In the genomic region with DNA sequence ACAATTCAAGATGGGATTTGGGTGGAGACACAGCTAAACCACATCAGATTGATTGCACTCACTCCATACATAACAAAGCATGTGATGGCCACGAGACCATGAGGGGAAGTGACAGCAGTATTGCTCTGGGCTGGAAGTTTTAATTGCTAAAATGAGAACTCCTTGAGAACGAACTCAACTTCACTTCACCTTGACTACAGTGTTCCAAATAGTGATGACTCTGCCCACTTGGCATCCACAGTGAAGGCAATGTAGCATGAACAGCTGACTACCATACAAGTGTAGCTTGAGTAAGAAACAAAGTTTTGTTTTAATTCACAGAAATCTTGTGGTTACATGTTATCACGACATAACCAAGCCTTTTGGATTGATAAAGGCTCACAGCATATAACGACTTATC, we compare ENCODE assay signal across 24 cellular contexts. TPM values are rescaled to one million over a fixed set of nuclear protein-coding genes. Genes with fewer than 3 reads are reported as not detected.
A peak's percentile ranks its signal among the peaks of the same experiment; 100 is the strongest.
DNase-seq lines count a peak whose midpoint lies in the region; ATAC-seq lines count a peak whose summit lies in the region.
"Had no signal": no experiment of that assay in that cellular context is flagged by ENCODE, and none has a peak within 500 bp of the region (broad histone marks: within the 10 kb centered on the region; RNA-seq: fewer than 3 reads in every experiment).

No MANE protein-coding gene starts in this region.

- DNase-seq in OCI-M1 (lab: John Stamatoyannopoulos, UW): peak; percentile 28
- DNase-seq in astrocyte of the hippocampus (ENCODE audit: low read depth, low spot score): peak; percentile 15
- peak; percentile 67 for DNase-seq in kidney tubule cell (ENCODE audit: low spot score)
- no peak for DNase-seq in amygdala (lab: John Stamatoyannopoulos, UW)
- no peak for DNase-seq in activated CD4-positive, alpha-beta T cell treated with anti-CD3 and anti-CD28 coated beads for 48 hours
- DNase-seq: CD4-positive, CD25-positive, alpha-beta regulatory T cell; CD8-positive, alpha-beta memory T cell; COR-L47; DMS 273 treated with DMSO at 0.1 percent for 48 hours; DMS53; DND-41; EL; H7; HFFc6 had no signal

- ATAC-seq in esophagus mucosa (peak; percentile 22), GM21737 (IDR thresholded peaks at IDR 0.05; ENCODE audit: unreplicated experiment) (no peak), GM19324 (IDR thresholded peaks at IDR 0.05; ENCODE audit: low FRiP score, unreplicated experiment) (no peak)
- ATAC-seq: GM12878, GM23338, HCT116 had no signal

RNA-seq across cellular contexts. Expression of a gene that starts 0.7 kb away (rescaled TPM):
- 138 TPM for total RNA-seq in esophagus mucosa
- total RNA-seq: A172; B cell; CD4-positive, CD25-positive, alpha-beta regulatory T cell; CD8-positive, alpha-beta memory T cell; G401; GM12878; GM23338; H7; HFFc6; HT1080 had no signal

RNA-seq across cellular contexts. Expression of a gene that starts 23.8 kb away (rescaled TPM):
- total RNA-seq in esophagus mucosa: not detected
- total RNA-seq: A172; B cell; CD4-positive, CD25-positive, alpha-beta regulatory T cell; CD8-positive, alpha-beta memory T cell; G401; GM12878; GM23338; H7; HFFc6; HT1080 had no signal

RNA-seq across cellular contexts. Expression of a gene that starts 42.9 kb away (rescaled TPM):
- not detected for total RNA-seq in esophagus mucosa
- total RNA-seq: A172; B cell; CD4-positive, CD25-positive, alpha-beta regulatory T cell; CD8-positive, alpha-beta memory T cell; G401; GM12878; GM23338; H7; HFFc6; HT1080 had no signal

Comparison
In these comparisons a context has a peak if more than half of its experiments do, and no peak if none do; other contexts are left out.
1. DNase-seq: peak in OCI-M1 (single experiment), astrocyte of the hippocampus (single experiment) and kidney tubule cell (single experiment); none in amygdala (0 of 56) and activated CD4-positive, alpha-beta T cell treated with anti-CD3 and anti-CD28 coated beads for 48 hours (single experiment).